In genomic region chr9:6051511-6051950, GRCh38 we compare ENCODE assay signal across 17 cellular contexts. TPM values are rescaled to one million over a fixed set of nuclear protein-coding genes. Genes with fewer than 3 reads are reported as not detected.
A peak's percentile ranks its signal among the peaks of the same experiment; 100 is the strongest.
DNase-seq lines count a peak whose midpoint lies in the region; ATAC-seq and TF ChIP-seq lines count a peak whose summit lies in the region.
"Had no signal": no experiment of that assay in that cellular context is flagged by ENCODE, and none has a peak within 500 bp of the region (broad histone marks: within the 10 kb centered on the region; RNA-seq: fewer than 3 reads in every experiment).

No MANE protein-coding gene starts in this region.

- no peak for TF ChIP-seq POLR2A in heart left ventricle (IDR thresholded peaks at IDR 0.05)

- peaks cover 0 to 8% (median 0%) of the 10 kb centered on the region in 9 donors for H3K27me3 ChIP-seq in heart left ventricle
- H3K27me3 ChIP-seq: BLaER1, hepatocyte had no signal

- no peaks in the 10 kb centered on the region for H3K36me3 ChIP-seq in heart left ventricle
- H3K36me3 ChIP-seq: BLaER1, lower lobe of right lung had no signal

- H3K9me3 ChIP-seq in heart left ventricle, result no peaks in the 10 kb centered on the region
- H3K9me3 ChIP-seq: BLaER1, lower lobe of right lung had no signal

- intact Hi-C loops in heart left ventricle (cut with DNase I), result loop anchor here in 4 of 10 donors (5.0 to 10.0 kb wide), 3 partner anchors 53 to 247 kb away; no protein-coding TSS in a partner anchor

- no peaks in the 10 kb centered on the region for H3K4me1 ChIP-seq in heart left ventricle
- H3K4me1 ChIP-seq: BLaER1, parathyroid adenoma had no signal

- WGBS in heart left ventricle, 4 donors, result 89 to 94% (median 92%) methylated on average over 2 of the region's 2 CpGs

- DNase-seq in RPMI8226, result peak; percentile 9
- no peak for DNase-seq in heart left ventricle
- DNase-seq in NCI-H510A (lab: John Stamatoyannopoulos, UW), result no peak
- DNase-seq in activated T-cell treated with anti-CD3 and anti-CD28 coated beads, Interleukin-2, amount 50 U/mL, for 1 hour, result no peak
- no peak for DNase-seq in RKO (ENCODE audit: low spot score)
- DNase-seq: activated CD4-positive, alpha-beta T cell treated with anti-CD3 and anti-CD28 coated beads, Interleukin-2, amount 50 U/mL, for 1 hour; central memory CD4-positive, alpha-beta T cell; lower lobe of right lung; NCI-H1092 treated with DMSO at 0.1 percent for 48 hours; NCI-H526 had no signal

- no peak overlapping the region for H3K4me3 ChIP-seq in heart left ventricle
- H3K4me3 ChIP-seq: BLaER1, GM23248, hepatocyte, lower lobe of right lung had no signal

- no peak for TF ChIP-seq CTCF in heart left ventricle (IDR thresholded peaks at IDR 0.05)

- no peak overlapping the region for H3K27ac ChIP-seq in heart left ventricle
- H3K27ac ChIP-seq: BLaER1, GM23248, hepatocyte, lower lobe of right lung, parathyroid adenoma had no signal

- ATAC-seq in GM18517 (IDR thresholded peaks at IDR 0.05; ENCODE audit: unreplicated experiment), result peak; percentile 58
- ATAC-seq in GM21390 (IDR thresholded peaks at IDR 0.05; ENCODE audit: unreplicated experiment), result peak; percentile 56
- peak; percentile 64 for ATAC-seq in HG03066 (IDR thresholded peaks at IDR 0.05; ENCODE audit: low read depth, unreplicated experiment)
- no peak for ATAC-seq in heart left ventricle
- ATAC-seq: lower lobe of right lung had no signal

RNA-seq across cellular contexts. Expression of gene RANBP6, which starts 36.1 kb away (rescaled TPM):
- 10 to 100 TPM; 17.1 to 65.5 (median 24.1) TPM for total RNA-seq in heart left ventricle
- polyA plus RNA-seq in heart left ventricle, result 10 to 100 TPM in 1 of 2 donors, 1 to 10 TPM in 1; 7.7 to 33.3 TPM

Comparison
In these comparisons a context has a peak if more than half of its experiments do, and no peak if none do; other contexts are left out.
1. ATAC-seq: peak in GM18517 (single experiment), GM21390 (single experiment) and HG03066 (single experiment); none in heart left ventricle (0 of 4).